Comparison of ENCODE assay signal across 12 cellular contexts in genomic region chr10:34124522-34125035, GRCh38.
DNase-seq lines count a peak whose midpoint lies in the region; ATAC-seq, FAIRE-seq and TF ChIP-seq lines count a peak whose summit lies in the region.
"Had no signal": no experiment of that assay in that cellular context is flagged by ENCODE, and none has a peak within 500 bp of the region (broad histone marks: within the 10 kb centered on the region; RNA-seq: fewer than 3 reads in every experiment).

No MANE protein-coding gene starts in this region.

- H3K23me2 ChIP-seq in H1 (ENCODE audit: low read depth, low read length): no peaks in the 10 kb centered on the region

- H4K91ac ChIP-seq in H1 (replicated peaks; ENCODE audit: insufficient read length, low read length): no peak overlapping the region

- DNase-seq in GM03348 (ENCODE audit: low spot score): peak; percentile 55
- peak; percentile 70 for DNase-seq in NCI-H2227 treated with DMSO at 0.1 percent for 48 hours (lab: John Stamatoyannopoulos, UW)
- DNase-seq in H1 (ENCODE audit: low read depth in 1 of 2, low spot score in 2 of 2): peak in 1 of 2 experiments; percentile 36
- peak in 2 of 6 donors; percentile 25 to 27 for DNase-seq in pancreas
- no peak for DNase-seq in CD1c-positive myeloid dendritic cell (ENCODE audit: extremely low spot score)
- no peak for DNase-seq in DMS 273 treated with DMSO at 0.1 percent for 48 hours (lab: John Stamatoyannopoulos, UW)
- no peak for DNase-seq in D341Med (ENCODE audit: low spot score)
- no peak for DNase-seq in suprapubic skin (ENCODE audit: low spot score in 2 of 2)
- DNase-seq: activated CD4-positive, CD25-positive, alpha-beta regulatory T cell; natural killer cell; NCI-H510A had no signal

- no peak for TF ChIP-seq RAD21 in H1 (IDR thresholded peaks at IDR 0.05 in 1 of 2, conservative IDR thresholded peaks at IDR 0.05 in 1 of 2; ENCODE audit: low read depth in 2 of 2, low read length in 2 of 2)

- no peak for TF ChIP-seq CTCF in H1 (IDR thresholded peaks at IDR 0.05; ENCODE audit: control extremely low read depth in 1 of 3, insufficient read depth in 1 of 3, low read depth in 1 of 3, low read length in 3 of 3)
- TF ChIP-seq CTCF in pancreas (IDR thresholded peaks at IDR 0.05): no peak
- no peak for TF ChIP-seq CTCF in suprapubic skin (IDR thresholded peaks at IDR 0.05)

- TF ChIP-seq EP300 in H1 (IDR thresholded peaks at IDR 0.05; ENCODE audit: borderline replicate concordance in 1 of 2, low read depth in 2 of 2, low read length in 2 of 2) (no peak), suprapubic skin (IDR thresholded peaks at IDR 0.05) (no peak)

- H4K5ac ChIP-seq in H1 (ENCODE audit: insufficient read length, low read depth, low read length): no peak overlapping the region

- H3K36me3 ChIP-seq in H1 (ENCODE audit: control insufficient read depth in 2 of 4, insufficient read depth in 4 of 4, low read length in 3 of 4) (no peaks in the 10 kb centered on the region), pancreas (peaks cover 0 to 7% (median 0%) of the 10 kb centered on the region in 3 donors), suprapubic skin (peaks cover 6% of the 10 kb centered on the region)

- H3K56ac ChIP-seq in H1 (replicated peaks; ENCODE audit: insufficient read length, low read depth, low read length): no peak overlapping the region

- CTCF ChIA-PET in H1 (lab: Charles Lee; ENCODE audit: partially characterized antibody): interaction anchor here (1.3 kb wide), 1 partner anchor 8 kb away, joined by 3 read pairs; no protein-coding TSS in a partner anchor

- H3K4me3 ChIP-seq in H1 (ENCODE audit: extremely low read depth in 1 of 4, insufficient read depth in 2 of 4, low read depth in 3 of 4, low read length in 4 of 4): no peak overlapping the region
- no peak overlapping the region for H3K4me3 ChIP-seq in pancreas
- H3K4me3 ChIP-seq in suprapubic skin: no peak overlapping the region
- H3K4me3 ChIP-seq: gastroesophageal sphincter had no signal

- H2BK5ac ChIP-seq in H1 (ENCODE audit: low read depth, low read length): no peak overlapping the region

- no peak overlapping the region for H3K23ac ChIP-seq in H1 (ENCODE audit: insufficient read length)

- peaks cover 0 to 3% (median 1%) of the 10 kb centered on the region in 4 experiments; a peak in 2 of 7 replicates for H3K4me1 ChIP-seq in H1 (replicated peaks in 1 of 4; ENCODE audit: control insufficient read depth in 3 of 4, insufficient read depth in 4 of 4, low read length in 3 of 4)
- peaks cover 11 to 18% (median 13%) of the 10 kb centered on the region in 3 donors for H3K4me1 ChIP-seq in pancreas
- peaks cover 7% of the 10 kb centered on the region for H3K4me1 ChIP-seq in suprapubic skin

- no peak overlapping the region for H3K9ac ChIP-seq in H1 (replicated peaks in 1 of 4; ENCODE audit: extremely low read depth in 1 of 4, low read depth in 3 of 4, low read length in 3 of 4)

- H3K27me3 ChIP-seq in H1 (replicated peaks in 1 of 4; ENCODE audit: control insufficient read depth in 3 of 4, extremely low read depth in 1 of 4, insufficient read depth in 3 of 4, low read length in 3 of 4) (no peaks in the 10 kb centered on the region), pancreas (no peaks in the 10 kb centered on the region), suprapubic skin (no peaks in the 10 kb centered on the region)
- H3K27me3 ChIP-seq: gastroesophageal sphincter had no signal

- TF ChIP-seq POLR2A in H1 (IDR thresholded peaks at IDR 0.05; ENCODE audit: control extremely low read depth in 1 of 2, low read depth in 2 of 2, low read length in 2 of 2) (no peak), suprapubic skin (IDR thresholded peaks at IDR 0.05) (no peak)

- H2AK5ac ChIP-seq in H1 (ENCODE audit: low read depth, low read length): no peak overlapping the region

- no peaks in the 10 kb centered on the region for H3K9me3 ChIP-seq in H1 (ENCODE audit: insufficient read depth in 2 of 2, low read depth in 1 of 2, low read length in 1 of 2)
- H3K9me3 ChIP-seq in pancreas: no peaks in the 10 kb centered on the region
- H3K9me3 ChIP-seq in suprapubic skin: no peaks in the 10 kb centered on the region
- H3K9me3 ChIP-seq: gastroesophageal sphincter had no signal

- no peaks in the 10 kb centered on the region for H3K79me1 ChIP-seq in H1 (ENCODE audit: low read depth, low read length)

- intact Hi-C loops in pancreas (cut with DNase I): no loop called here

- no peak overlapping the region; the same call in 1 of the 2 replicates for H2BK15ac ChIP-seq in H1 (ENCODE audit: low read length)

- no peak overlapping the region for H3K14ac ChIP-seq in H1 (ENCODE audit: insufficient read length)

- no peak overlapping the region for H3K18ac ChIP-seq in H1 (ENCODE audit: extremely low read depth, low read length)

- no peak overlapping the region for H3K4ac ChIP-seq in H1 (replicated peaks; ENCODE audit: insufficient read length, low read depth, low read length)

- no peak overlapping the region for H2BK120ac ChIP-seq in H1 (replicated peaks; ENCODE audit: low read depth, low read length)

- POLR2A ChIA-PET in H1 (lab: Charles Lee; ENCODE audit: partially characterized antibody): no interaction called here

- no peak overlapping the region for H2BK20ac ChIP-seq in H1 (ENCODE audit: low read length)

- H4K20me1 ChIP-seq in H1 (replicated peaks in 1 of 2; ENCODE audit: control insufficient read depth in 1 of 2, insufficient read depth in 2 of 2, low read length in 2 of 2): no peaks in the 10 kb centered on the region

- peak in 3 of 4 donors; percentile 57 to 91 (median 76) for ATAC-seq in pancreas
- ATAC-seq: gastroesophageal sphincter, natural killer cell had no signal

- FAIRE-seq in H1 (lab: Jason Lieb, UNC): no peak
- FAIRE-seq in pancreas (lab: Jason Lieb, UNC): no peak

- no peaks in the 10 kb centered on the region for H3K79me2 ChIP-seq in H1 (ENCODE audit: control insufficient read depth in 1 of 2, insufficient read depth in 2 of 2, low read length in 2 of 2)

- H3K4me2 ChIP-seq in H1 (ENCODE audit: insufficient read depth in 1 of 2, low read depth in 2 of 2, low read length in 2 of 2): no peak overlapping the region

- no peak overlapping the region for H3K27ac ChIP-seq in H1 (ENCODE audit: low read depth, low read length)
- no peak overlapping the region for H3K27ac ChIP-seq in pancreas
- H3K27ac ChIP-seq in suprapubic skin: no peak overlapping the region
- H3K27ac ChIP-seq: gastroesophageal sphincter had no signal

- 92% methylated on average over 6 of the region's 6 CpGs; no CpG with 5 or more reads in 1 of the 2 experiments for WGBS in H1 (ENCODE audit: extremely low coverage in 1 of 2, insufficient coverage in 1 of 2, insufficient read length in 1 of 2, insufficient replicate concordance in 2 of 2, low coverage in 1 of 2, low lambda C conversion rate in 2 of 2, missing lambda C conversion rate in 1 of 2), 2 experiments
- 72 to 74% methylated on average over 6 of the region's 6 CpGs for WGBS in pancreas, 2 donors
- 69% methylated on average over 6 of the region's 6 CpGs for WGBS in suprapubic skin

- no peak overlapping the region for H2BK12ac ChIP-seq in H1 (ENCODE audit: low read depth, low read length)

- no peak overlapping the region for H4K8ac ChIP-seq in H1 (ENCODE audit: extremely low read depth, insufficient read depth, low read length)

- H2AFZ ChIP-seq in H1 (ENCODE audit: low read length): no peak overlapping the region

TF ChIP-seq in H1, 55 proteins besides CTCF, POLR2A, EP300 and RAD21:
- TF ChIP-seq MAFK (IDR thresholded peaks at IDR 0.05; ENCODE audit: low read depth, low read length) (peak; percentile 31; the same call in 1 of the 2 replicates), HDAC6 (IDR thresholded peaks at IDR 0.05; ENCODE audit: low read depth, low read length) (no peak), SRF (IDR thresholded peaks at IDR 0.05; ENCODE audit: low read depth, low read length) (no peak)

Comparison
In these comparisons a context has a peak if more than half of its experiments do, and no peak if none do; other contexts are left out.
1. DNase-seq: peak in GM03348 (single experiment) and NCI-H2227 treated with DMSO at 0.1 percent for 48 hours (single experiment); none in CD1c-positive myeloid dendritic cell (single experiment), DMS 273 treated with DMSO at 0.1 percent for 48 hours (single experiment), D341Med (single experiment) and suprapubic skin (0 of 2).